Comparison of ENCODE assay signal across 30 cellular contexts in the genomic region with DNA sequence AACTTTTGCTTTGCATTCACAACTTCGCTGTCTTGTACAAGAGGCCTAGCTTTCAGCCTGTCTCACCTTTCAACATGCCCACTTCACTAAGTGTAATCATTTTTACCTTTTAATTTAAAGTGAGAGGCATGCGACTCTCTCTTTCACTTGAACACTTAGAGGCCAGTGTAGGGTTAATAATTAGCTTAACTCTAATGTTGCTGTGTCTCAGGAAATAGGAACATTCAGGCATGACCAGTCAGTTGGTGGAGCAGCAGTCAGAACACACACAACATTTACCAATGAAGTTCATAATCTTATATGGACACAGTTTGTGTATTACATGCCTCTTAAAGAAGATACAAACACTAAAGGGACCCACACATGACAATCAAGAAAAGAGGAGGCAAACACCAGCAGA. TPM values are rescaled to one million over a fixed set of nuclear protein-coding genes. Genes with fewer than 3 reads are reported as not detected.
DNase-seq lines count a peak whose midpoint lies in the region; ATAC-seq and TF ChIP-seq lines count a peak whose summit lies in the region.
"Had no signal": no experiment of that assay in that cellular context is flagged by ENCODE, and none has a peak within 500 bp of the region (broad histone marks: within the 10 kb centered on the region; RNA-seq: fewer than 3 reads in every experiment).

No MANE protein-coding gene starts in this region.

- TF ChIP-seq POLR2A in spleen (IDR thresholded peaks at IDR 0.05), result no peak

- DNase-seq in left kidney (ENCODE audit: low read depth, low spot score) (peak; percentile 57), spleen (no peak)
- no peak for DNase-seq in naive thymus-derived CD8-positive, alpha-beta T cell
- no peak for DNase-seq in activated CD4-positive, alpha-beta T cell treated with anti-CD3 and anti-CD28 coated beads, Interleukin-2, amount 10 ng/mL, durations not matched to agents 24 days and 14 days
- DNase-seq: activated CD4-positive, alpha-beta T cell treated with anti-CD3 and anti-CD28 coated beads for 48 hours; activated naive CD8-positive, alpha-beta T cell treated with anti-CD3 and anti-CD28 coated beads, Interleukin-2, amount 50 U/mL, for 24 hours; activated T-cell treated with anti-CD3 and anti-CD28 coated beads, Interleukin-2, amount 50 U/mL, for 24 hours; central memory CD4-positive, alpha-beta T cell; hippocampal formation; left ventricle myocardium superior; NCI-H1092 treated with DMSO at 0.1 percent for 48 hours; NCI-H1930; NCI-H526; PC-9; Right ventricle myocardium superior; sigmoid colon; stimulated activated CD4-positive, alpha-beta T cell treated with anti-CD3 and anti-CD28 coated beads, Interleukin-4, amount 100 ng/mL, for 4 hours; substantia nigra; upper lobe of left lung had no signal

- H3K4me1 Mint-ChIP-seq in naive thymus-derived CD8-positive, alpha-beta T cell, result no peaks in the 10 kb centered on the region
- H3K4me1 Mint-ChIP-seq in activated CD4-positive, alpha-beta T cell treated with anti-CD3 and anti-CD28 coated beads, Interleukin-2, amount 10 ng/mL, durations not matched to agents 24 days and 14 days, result no peaks in the 10 kb centered on the region
- H3K4me1 Mint-ChIP-seq: activated naive CD8-positive, alpha-beta T cell treated with anti-CD3 and anti-CD28 coated beads, Interleukin-2, amount 50 U/mL, for 24 hours; CD14-positive monocyte; stimulated activated memory B cell treated with anti-CD40 and anti-IgM and Interleukin-4, amounts not matched to agents 10 μg/mL and 1 μg/mL and 100 μg/mL, for 72 hours had no signal

- no peaks in the 10 kb centered on the region for H3K36me3 Mint-ChIP-seq in naive thymus-derived CD8-positive, alpha-beta T cell
- H3K36me3 Mint-ChIP-seq in activated CD4-positive, alpha-beta T cell treated with anti-CD3 and anti-CD28 coated beads, Interleukin-2, amount 10 ng/mL, durations not matched to agents 24 days and 14 days (ENCODE audit: low read depth), result no peaks in the 10 kb centered on the region
- H3K36me3 Mint-ChIP-seq: CD14-positive monocyte; stimulated activated memory B cell treated with anti-CD40 and anti-IgM and Interleukin-4, amounts not matched to agents 10 μg/mL and 1 μg/mL and 100 μg/mL, for 72 hours had no signal

- no peaks in the 10 kb centered on the region for H3K9me3 ChIP-seq in spleen
- H3K9me3 ChIP-seq: gastroesophageal sphincter, sigmoid colon, upper lobe of left lung had no signal

- no peaks in the 10 kb centered on the region for H3K27me3 ChIP-seq in spleen (replicated peaks in 1 of 7)
- H3K27me3 ChIP-seq: gastroesophageal sphincter, sigmoid colon, upper lobe of left lung had no signal

- no peak overlapping the region for H3K4me3 Mint-ChIP-seq in naive thymus-derived CD8-positive, alpha-beta T cell
- H3K4me3 Mint-ChIP-seq in activated CD4-positive, alpha-beta T cell treated with anti-CD3 and anti-CD28 coated beads, Interleukin-2, amount 10 ng/mL, durations not matched to agents 24 days and 14 days, result no peak overlapping the region
- H3K4me3 Mint-ChIP-seq: activated naive CD8-positive, alpha-beta T cell treated with anti-CD3 and anti-CD28 coated beads, Interleukin-2, amount 50 U/mL, for 24 hours; activated T-cell treated with anti-CD3 and anti-CD28 coated beads, Interleukin-2, amount 50 U/mL, for 24 hours; CD14-positive monocyte; dendritic cell treated with granulocyte-macrophage colony-stimulating factor and Interleukin-4, amounts not matched to agents 40 ng/mL and 50 ng/mL, for 4 days; stimulated activated memory B cell treated with anti-CD40 and anti-IgM and Interleukin-4, amounts not matched to agents 10 μg/mL and 1 μg/mL and 100 μg/mL, for 72 hours had no signal

- no peaks in the 10 kb centered on the region for H3K27me3 Mint-ChIP-seq in naive thymus-derived CD8-positive, alpha-beta T cell
- no peaks in the 10 kb centered on the region for H3K27me3 Mint-ChIP-seq in activated CD4-positive, alpha-beta T cell treated with anti-CD3 and anti-CD28 coated beads, Interleukin-2, amount 10 ng/mL, durations not matched to agents 24 days and 14 days
- H3K27me3 Mint-ChIP-seq: activated naive CD8-positive, alpha-beta T cell treated with anti-CD3 and anti-CD28 coated beads, Interleukin-2, amount 50 U/mL, for 24 hours; activated T-cell treated with anti-CD3 and anti-CD28 coated beads, Interleukin-2, amount 50 U/mL, for 24 hours; dendritic cell treated with granulocyte-macrophage colony-stimulating factor and Interleukin-4, amounts not matched to agents 40 ng/mL and 50 ng/mL, for 4 days; progenitor cell of endocrine pancreas; stimulated activated memory B cell treated with anti-CD40 and anti-IgM and Interleukin-4, amounts not matched to agents 10 μg/mL and 1 μg/mL and 100 μg/mL, for 72 hours had no signal

- no peak overlapping the region for H3K27ac ChIP-seq in spleen
- H3K27ac ChIP-seq: PC-9, sigmoid colon, upper lobe of left lung, VCaP had no signal

- no peak for TF ChIP-seq CTCF in spleen (IDR thresholded peaks at IDR 0.05 in 8 of 11, conservative IDR thresholded peaks at IDR 0.05 in 3 of 11)

- H3K27ac Mint-ChIP-seq in naive thymus-derived CD8-positive, alpha-beta T cell, result no peak overlapping the region
- H3K27ac Mint-ChIP-seq in activated CD4-positive, alpha-beta T cell treated with anti-CD3 and anti-CD28 coated beads, Interleukin-2, amount 10 ng/mL, durations not matched to agents 24 days and 14 days, result no peak overlapping the region
- H3K27ac Mint-ChIP-seq: activated naive CD8-positive, alpha-beta T cell treated with anti-CD3 and anti-CD28 coated beads, Interleukin-2, amount 50 U/mL, for 24 hours; activated T-cell treated with anti-CD3 and anti-CD28 coated beads, Interleukin-2, amount 50 U/mL, for 24 hours; CD14-positive monocyte; dendritic cell treated with granulocyte-macrophage colony-stimulating factor and Interleukin-4, amounts not matched to agents 40 ng/mL and 50 ng/mL, for 4 days; progenitor cell of endocrine pancreas; stimulated activated memory B cell treated with anti-CD40 and anti-IgM and Interleukin-4, amounts not matched to agents 10 μg/mL and 1 μg/mL and 100 μg/mL, for 72 hours had no signal

- no peak overlapping the region for H3K4me3 ChIP-seq in spleen
- H3K4me3 ChIP-seq: gastroesophageal sphincter, PC-9, sigmoid colon, upper lobe of left lung had no signal

- POLR2A ChIA-PET in naive thymus-derived CD8-positive, alpha-beta T cell (lab: Charles Lee), result no interaction called here

- ATAC-seq in GM18873 (IDR thresholded peaks at IDR 0.05; ENCODE audit: low FRiP score, unreplicated experiment) (peak; percentile 78), GM21786 (IDR thresholded peaks at IDR 0.05; ENCODE audit: unreplicated experiment) (peak; percentile 82), HG03378 (IDR thresholded peaks at IDR 0.05; ENCODE audit: unreplicated experiment) (peak; percentile 60)
- no peak for ATAC-seq in naive thymus-derived CD8-positive, alpha-beta T cell
- ATAC-seq: activated naive CD8-positive, alpha-beta T cell treated with anti-CD3 and anti-CD28 coated beads, Interleukin-2, amount 50 U/mL, for 24 hours; gastroesophageal sphincter; left ventricle myocardium superior; stimulated activated memory B cell treated with anti-CD40 and anti-IgM and Interleukin-4, amounts not matched to agents 10 μg/mL and 1 μg/mL and 100 μg/mL, for 72 hours had no signal

- intact Hi-C loops in activated CD4-positive, alpha-beta T cell treated with anti-CD3 and anti-CD28 coated beads, Interleukin-2, amount 10 ng/mL, durations not matched to agents 24 days and 14 days (cut with micrococcal nuclease), result no loop called here
- intact Hi-C loops in spleen (cut with DNase I; ENCODE audit: low total_unique reads), result no loop called here

- H3K4me1 ChIP-seq in spleen, result no peaks in the 10 kb centered on the region
- H3K4me1 ChIP-seq: sigmoid colon, upper lobe of left lung had no signal

- 74 to 92% (median 81%) methylated on average over 2 of the region's 2 CpGs for WGBS in spleen, 5 donors

- no peaks in the 10 kb centered on the region for H3K36me3 ChIP-seq in spleen
- H3K36me3 ChIP-seq: gastroesophageal sphincter, sigmoid colon, upper lobe of left lung had no signal

- H3K9me3 Mint-ChIP-seq in naive thymus-derived CD8-positive, alpha-beta T cell, result peaks cover 0 to 19% (median 1%) of the 10 kb centered on the region in 9 donors
- H3K9me3 Mint-ChIP-seq in activated CD4-positive, alpha-beta T cell treated with anti-CD3 and anti-CD28 coated beads, Interleukin-2, amount 10 ng/mL, durations not matched to agents 24 days and 14 days, result no peaks in the 10 kb centered on the region
- H3K9me3 Mint-ChIP-seq: activated T-cell treated with anti-CD3 and anti-CD28 coated beads, Interleukin-2, amount 50 U/mL, for 24 hours had no signal

RNA-seq across cellular contexts. Expression of a gene that starts 47.6 kb away (rescaled TPM):
- not detected for total RNA-seq in naive thymus-derived CD8-positive, alpha-beta T cell
- not detected for polyA plus RNA-seq in naive thymus-derived CD8-positive, alpha-beta T cell
- total RNA-seq in activated CD4-positive, alpha-beta T cell treated with anti-CD3 and anti-CD28 coated beads, Interleukin-2, amount 10 ng/mL, durations not matched to agents 24 days and 14 days, result not detected in 2 replicates
- under 1 TPM in 3 of 7 donors, not detected in 4; 0.16 to 0.39 (median 0.20) TPM for total RNA-seq in spleen
- not detected for polyA plus RNA-seq in spleen
- total RNA-seq: Daoy, H4, left ventricle myocardium superior, PC-9, Right ventricle myocardium superior had no signal
- polyA plus RNA-seq: CD14-positive monocyte had no signal

Comparison
In these comparisons a context has a peak if more than half of its experiments do, and no peak if none do; other contexts are left out.
1. ATAC-seq: peak in GM18873 (single experiment), GM21786 (single experiment) and HG03378 (single experiment); none in naive thymus-derived CD8-positive, alpha-beta T cell (0 of 2).